In the genomic region with DNA sequence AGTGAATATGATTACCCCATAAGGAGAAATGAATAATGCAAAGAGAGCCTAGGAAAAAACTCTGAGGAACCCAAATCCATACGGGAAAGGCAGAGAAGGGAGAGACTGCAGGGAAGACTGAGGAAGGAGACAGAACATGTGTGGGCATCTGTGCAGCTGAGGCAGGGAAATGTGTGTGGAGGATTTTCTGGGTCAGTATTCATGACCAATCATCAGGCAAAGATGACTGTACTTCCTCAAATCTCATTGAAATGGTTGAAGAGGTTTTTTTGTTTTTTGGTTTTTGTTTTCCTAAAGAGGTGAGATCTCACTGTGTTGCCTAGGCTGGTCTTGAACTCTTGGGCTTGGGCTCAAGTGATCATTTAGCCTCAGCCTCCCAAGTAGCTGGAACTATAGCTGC, we compare ENCODE assay signal across 26 cellular contexts. TPM values are rescaled to one million over a fixed set of nuclear protein-coding genes. Genes with fewer than 3 reads are reported as not detected.
DNase-seq lines count a peak whose midpoint lies in the region; ATAC-seq, FAIRE-seq and TF ChIP-seq lines count a peak whose summit lies in the region.
"Had no signal": no experiment of that assay in that cellular context is flagged by ENCODE, and none has a peak within 500 bp of the region (broad histone marks: within the 10 kb centered on the region; RNA-seq: fewer than 3 reads in every experiment).

No MANE protein-coding gene starts in this region.

- TF ChIP-seq POLR2A in GM12878 (IDR thresholded peaks at IDR 0.05; ENCODE audit: low read depth, low read length) = no peak

- H3K14ac ChIP-seq in trophoblast cell (ENCODE audit: low read length) = no peak overlapping the region

- no peak overlapping the region for H3K23ac ChIP-seq in trophoblast cell (ENCODE audit: low read length)

- WGBS in GM12878 (ENCODE audit: insufficient coverage, insufficient replicate concordance, low lambda C conversion rate, missing lambda C conversion rate) = 47% methylated on average over 1 of the region's 1 CpG
- WGBS in trophoblast cell (ENCODE audit: extremely low coverage, insufficient coverage, insufficient read length) = no CpG with 5 or more reads among the region's 1 CpG

- H2BK12ac ChIP-seq in trophoblast cell (ENCODE audit: low read length) = no peak overlapping the region

- intact Hi-C loops in GM12878 (cut with micrococcal nuclease; ENCODE audit: unreplicated experiment) = no loop called here

- H2AFZ ChIP-seq in GM12878 (ENCODE audit: control insufficient read depth, low read depth, low read length) (no peak overlapping the region), trophoblast cell (ENCODE audit: insufficient read depth, low read length, poor library complexity) (no peak overlapping the region)
- H2AFZ ChIP-seq: hepatocyte had no signal

- no TSS peak for BruUV-seq in GM12878 (replicated peaks; lab: Mats Ljungman, UMichigan)

- H3K4me1 ChIP-seq in GM12878 (ENCODE audit: control insufficient read depth, insufficient read depth, low read length) (no peaks in the 10 kb centered on the region; the same call in none of the 2 replicates), trophoblast cell (ENCODE audit: control insufficient read depth in 1 of 2, insufficient read depth in 2 of 2, low read length in 2 of 2) (no peaks in the 10 kb centered on the region)
- H3K4me1 ChIP-seq: HAP-1 had no signal

- no peaks in the 10 kb centered on the region for H3K79me1 ChIP-seq in trophoblast cell (ENCODE audit: low read length)

- H4K12ac ChIP-seq in trophoblast cell (ENCODE audit: low read depth, low read length) = no peak overlapping the region

- H3K4ac ChIP-seq in trophoblast cell (ENCODE audit: low read depth, low read length) = no peak overlapping the region

- no peak for FAIRE-seq in GM12878 (lab: Jason Lieb, UNC)

- in situ Hi-C loops in GM12878 (cut with MboI) = no loop called here

- POLR2A ChIA-PET in GM12878 (lab: Charles Lee) = no interaction called here

- H3K27me3 ChIP-seq in GM12878 (replicated peaks in 1 of 2; ENCODE audit: control insufficient read depth in 2 of 2, insufficient read depth in 2 of 2, low read length in 1 of 2) (no peaks in the 10 kb centered on the region), trophoblast cell (ENCODE audit: insufficient read depth, low read length) (no peaks in the 10 kb centered on the region), WERI-Rb-1 (ENCODE audit: insufficient read depth, low read depth, severe bottlenecking) (no peaks in the 10 kb centered on the region)
- H3K27me3 ChIP-seq: BLaER1, hepatocyte, sigmoid colon, vagina had no signal

- ATAC-seq in GM12878 (peak; percentile 33; the same call in 1 of the 3 replicates), GM21786 (IDR thresholded peaks at IDR 0.05; ENCODE audit: unreplicated experiment) (no peak)
- ATAC-seq: Panc1 had no signal

- no peak overlapping the region for H2BK120ac ChIP-seq in trophoblast cell (ENCODE audit: insufficient read depth, low read length, poor library complexity)

- no peak overlapping the region for H4K8ac ChIP-seq in trophoblast cell (ENCODE audit: low read depth, low read length)

- H3K36me3 Mint-ChIP-seq in activated T-cell treated with anti-CD3 and anti-CD28 coated beads, Interleukin-2, amount 50 U/mL, for 24 hours (ENCODE audit: low read depth) = peaks cover 35% of the 10 kb centered on the region

- H3K4me3 ChIP-seq in GM12878 (no peak overlapping the region), trophoblast cell (ENCODE audit: low read depth, low read length) (peak overlapping the region; percentile 37), WERI-Rb-1 (ENCODE audit: low read depth, low read length) (no peak overlapping the region)
- H3K4me3 ChIP-seq: BLaER1, HAP-1, hepatocyte, sigmoid colon, vagina had no signal

- DNase-seq in activated T-cell treated with anti-CD3 and anti-CD28 coated beads, Interleukin-2, amount 50 U/mL, for 24 hours = no peak
- DNase-seq in activated T-cell treated with anti-CD3 and anti-CD28 coated beads for 4 hours (no peak), MV-4-11 (lab: John Stamatoyannopoulos, UW) (peak; percentile 17), GM12878 (ENCODE audit: low read depth, low spot score) (no peak), trophoblast cell (no peak), NCI-H345 (lab: John Stamatoyannopoulos, UW) (no peak), WERI-Rb-1 (no peak)
- DNase-seq: activated naive CD4-positive, alpha-beta T cell; anterior cingulate cortex; central memory CD4-positive, alpha-beta T cell; DMS 273 treated with DMSO at 0.1 percent for 48 hours; foreskin melanocyte; midbrain; MM.1S; NCI-H2029; NCI-H2227 treated with DMSO at 0.1 percent for 48 hours; NCI-H774; sigmoid colon; T-helper 1 cell had no signal

- CTCF ChIA-PET in GM12878 (lab: Yijun Ruan, JAX) = no interaction called here

- no peaks in the 10 kb centered on the region for H3K27me3 Mint-ChIP-seq in activated T-cell treated with anti-CD3 and anti-CD28 coated beads, Interleukin-2, amount 50 U/mL, for 24 hours

- TF ChIP-seq EP300 in GM12878 (IDR thresholded peaks at IDR 0.05; ENCODE audit: borderline replicate concordance in 1 of 2, control insufficient read depth in 1 of 2, low read depth in 2 of 2, low read length in 2 of 2) = no peak

- no peaks in the 10 kb centered on the region for H4K20me1 ChIP-seq in GM12878 (ENCODE audit: control insufficient read depth, insufficient read depth)

- peak overlapping the region; percentile 27 for H3K27ac Mint-ChIP-seq in activated T-cell treated with anti-CD3 and anti-CD28 coated beads, Interleukin-2, amount 50 U/mL, for 24 hours

- H3K18ac ChIP-seq in trophoblast cell (ENCODE audit: low read length) = no peak overlapping the region

- no peak for TF ChIP-seq CTCF in GM12878 (IDR thresholded peaks at IDR 0.05 in 2 of 3, conservative IDR thresholded peaks at IDR 0.05 in 1 of 3; ENCODE audit: control insufficient read depth in 2 of 3, extremely low read depth in 1 of 3, insufficient read depth in 1 of 3, low read depth in 3 of 3, low read length in 3 of 3)
- no peak for TF ChIP-seq CTCF in WERI-Rb-1 (IDR thresholded peaks at IDR 0.05; ENCODE audit: low read depth, low read length)

- no peak overlapping the region for H3K9ac ChIP-seq in GM12878 (ENCODE audit: control insufficient read depth, insufficient read depth, low read length)
- H3K9ac ChIP-seq in trophoblast cell (ENCODE audit: low read length) = no peak overlapping the region
- H3K9ac ChIP-seq: BLaER1 had no signal

- RAD21 ChIA-PET in GM12878 (lab: Charles Lee; ENCODE audit: unreplicated experiment) = no interaction called here

- H3K4me2 ChIP-seq in GM12878 (ENCODE audit: control insufficient read depth, insufficient read depth) (no peak overlapping the region), trophoblast cell (ENCODE audit: low read length) (no peak overlapping the region)
- H3K4me2 ChIP-seq: BLaER1, hepatocyte had no signal

- H4K91ac ChIP-seq in trophoblast cell (ENCODE audit: low read depth, low read length) = no peak overlapping the region

- no peak overlapping the region for H2BK5ac ChIP-seq in trophoblast cell (ENCODE audit: low read depth, low read length, poor library complexity)

- no peak for TF ChIP-seq RAD21 in GM12878 (IDR thresholded peaks at IDR 0.05; ENCODE audit: insufficient read depth, low read depth, low read length)

- H3K36me3 ChIP-seq in GM12878 (ENCODE audit: control insufficient read depth in 2 of 2, insufficient read depth in 2 of 2, low read length in 1 of 2) (peaks cover 0 to 5% of the 10 kb centered on the region in 2 experiments; a peak in 1 of 4 replicates), trophoblast cell (ENCODE audit: control insufficient read depth in 1 of 2, insufficient read depth in 2 of 2, low read length in 2 of 2) (peaks cover 3 to 7% of the 10 kb centered on the region in 2 experiments), WERI-Rb-1 (peaks cover 6% of the 10 kb centered on the region)
- H3K36me3 ChIP-seq: HAP-1, sigmoid colon, vagina had no signal

- peaks cover 42% of the 10 kb centered on the region for H3K4me1 Mint-ChIP-seq in activated T-cell treated with anti-CD3 and anti-CD28 coated beads, Interleukin-2, amount 50 U/mL, for 24 hours (ENCODE audit: low read depth)

- H3K9me3 ChIP-seq in GM12878 (replicated peaks; ENCODE audit: control insufficient read depth, insufficient read depth, low read length) (no peaks in the 10 kb centered on the region), trophoblast cell (ENCODE audit: insufficient read depth, low read depth, low read length) (no peaks in the 10 kb centered on the region), WERI-Rb-1 (ENCODE audit: severe bottlenecking) (no peaks in the 10 kb centered on the region)
- H3K9me3 ChIP-seq: HAP-1, sigmoid colon, vagina had no signal

- H3K9me3 Mint-ChIP-seq in activated T-cell treated with anti-CD3 and anti-CD28 coated beads, Interleukin-2, amount 50 U/mL, for 24 hours = no peaks in the 10 kb centered on the region
- H3K9me3 Mint-ChIP-seq: neural crest cell had no signal

- H3K27ac ChIP-seq in GM12878 (ENCODE audit: control insufficient read depth, insufficient read depth) = no peak overlapping the region
- H3K27ac ChIP-seq in trophoblast cell (ENCODE audit: low read depth, low read length) = no peak overlapping the region
- H3K27ac ChIP-seq in WERI-Rb-1 = no peak overlapping the region
- H3K27ac ChIP-seq: BLaER1, hepatocyte, sigmoid colon, vagina had no signal

- H3K79me2 ChIP-seq in GM12878 (ENCODE audit: control insufficient read depth, insufficient read depth, low read length) (no peaks in the 10 kb centered on the region; the same call in 1 of the 2 replicates), trophoblast cell (ENCODE audit: control insufficient read depth, insufficient read depth, low read length, poor library complexity) (no peaks in the 10 kb centered on the region)

- H2AK5ac ChIP-seq in trophoblast cell (ENCODE audit: low read length) = no peak overlapping the region

- SMC1A ChIA-PET in GM12878 (lab: Charles Lee; ENCODE audit: uncharacterized antibody, unreplicated experiment) = interaction anchor here (0.6 kb wide), 1 partner anchor 54 kb away, joined by 4 read pairs; no protein-coding TSS in a partner anchor

- H3K4me3 Mint-ChIP-seq in activated T-cell treated with anti-CD3 and anti-CD28 coated beads, Interleukin-2, amount 50 U/mL, for 24 hours = no peak overlapping the region
- H3K4me3 Mint-ChIP-seq: neural crest cell had no signal

RNA-seq across cellular contexts. Expression of a gene that starts 15.7 kb away (rescaled TPM):
- total RNA-seq in GM12878 (2013; cell fraction: nucleolus; rRNA removed) = 193 and 219 TPM in 2 replicates
- total RNA-seq in GM12878 (2014; rRNA removed) (10.5 and 11.2 TPM in 2 replicates), GM12878 (2014; rRNA removed; fragmentation: Illumina TruSeq; extraction: Trizol) (9.5 and 10.1 TPM in 2 replicates), GM12878 (2021) (16.8 and 21.1 TPM in 2 replicates)
- 9.7 TPM for polyA plus RNA-seq in GM12878 (2011; ENCODE audit: low read depth)
- polyA plus RNA-seq in GM12878 (2011; rRNA removed) (23.3 and 25.5 TPM in 2 replicates), GM12878 (2014; fragmentation: Illumina TruSeq; extraction: Trizol) (10.7 and 13.2 TPM in 2 replicates), GM12878 (2014; fragmentation: Nextera tagmentation; extraction: Ambion mirVana) (1 to 10 TPM; 1.7 to 3.4 TPM), GM12878 (2014; rRNA removed) (17.0 and 20.4 TPM in 2 replicates), GM12878 (2016; fragmentation: Nextera tagmentation; extraction: Ambion mirVana) (10 to 100 TPM; 11.2 to 14.2 TPM)
- 15.5 and 21.6 TPM in 2 replicates for polyA plus RNA-seq in GM12878 (2011; cell fraction: cytosol; rRNA removed)
- 108 and 127 TPM in 2 replicates for polyA plus RNA-seq in GM12878 (2011; cell fraction: nucleus; rRNA removed)
- polyA plus RNA-seq in GM12878 (2012) = 12.8 and 17.1 TPM in 2 replicates
- polyA minus RNA-seq in GM12878 (2011; rRNA and poly(A)+ RNA removed) = 34.2 and 43.2 TPM in 2 replicates
- polyA minus RNA-seq in GM12878 (2011; cell fraction: cytosol; rRNA and poly(A)+ RNA removed) = 9.0 and 11.2 TPM in 2 replicates
- polyA minus RNA-seq in GM12878 (2011; cell fraction: nucleus; rRNA and poly(A)+ RNA removed) = 48.4 and 77.5 TPM in 2 replicates
- polyA plus RNA-seq in trophoblast cell (2013) = 21.7 and 21.9 TPM in 2 replicates
